ENCODE assay signal across 23 cellular contexts in the genomic region with DNA sequence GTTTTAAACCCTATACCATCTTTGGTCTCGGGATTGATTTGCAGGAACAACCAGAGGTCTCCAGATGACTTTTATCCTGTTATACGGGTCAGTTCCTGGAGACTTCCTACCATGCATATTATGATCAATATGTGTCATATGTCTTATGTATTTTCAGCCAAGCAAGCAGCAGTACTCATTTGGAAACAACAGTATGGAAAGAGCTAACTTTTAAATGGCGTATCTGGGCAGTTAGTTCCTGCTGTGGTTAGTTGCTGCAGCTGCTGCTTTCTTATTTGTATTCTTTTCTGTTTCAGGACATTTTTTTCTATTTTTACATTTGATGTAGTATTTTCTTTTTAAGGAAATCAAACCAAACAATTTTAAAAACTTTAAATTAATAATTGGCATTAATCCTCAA.
DNase-seq lines count a peak whose midpoint lies in the region; ATAC-seq and TF ChIP-seq lines count a peak whose summit lies in the region.
"Had no signal": no experiment of that assay in that cellular context is flagged by ENCODE, and none has a peak within 500 bp of the region (broad histone marks: within the 10 kb centered on the region; RNA-seq: fewer than 3 reads in every experiment).

No MANE protein-coding gene starts in this region.

- WGBS in prostate gland: 93% methylated on average over 3 of the region's 3 CpGs

- DNase-seq in right atrium auricular region (ENCODE audit: low spot score): no peak
- no peak for DNase-seq in GDM1 (lab: John Stamatoyannopoulos, UW)
- DNase-seq in activated CD8-positive, alpha-beta memory T cell treated with anti-CD3 and anti-CD28 coated beads, Interleukin-2, amount 50 U/mL, for 48 hours: no peak
- DNase-seq in prostate gland (ENCODE audit: low spot score): no peak
- DNase-seq: activated CD4-positive, alpha-beta memory T cell treated with anti-CD3 and anti-CD28 coated beads for 36 hours; activated naive CD4-positive, alpha-beta T cell treated with anti-CD3 and anti-CD28 coated beads, Interleukin-2, amount 50 U/mL, for 16 hours; aorta; CD4-positive, alpha-beta memory T cell; effector memory CD8-positive, alpha-beta T cell; NCI-H1694; NCI-H226; PC-3; posterior cingulate gyrus; SJCRH30; stimulated activated naive CD8-positive, alpha-beta T cell treated with anti-CD3 and anti-CD28 coated beads, Interleukin-15, amount 100 ng/mL, for 72 hours; trophoblast cell had no signal

- no peaks in the 10 kb centered on the region for H3K36me3 ChIP-seq in KOPT-K1 (ENCODE audit: insufficient read depth, low read length)
- H3K36me3 ChIP-seq in right atrium auricular region: no peaks in the 10 kb centered on the region
- no peaks in the 10 kb centered on the region for H3K36me3 ChIP-seq in prostate gland
- H3K36me3 ChIP-seq: SJCRH30 had no signal

- no peak for TF ChIP-seq CTCF in right atrium auricular region (IDR thresholded peaks at IDR 0.05)
- no peak for TF ChIP-seq CTCF in prostate gland (IDR thresholded peaks at IDR 0.05)

- peak; percentile 78 for ATAC-seq in GM18868 (IDR thresholded peaks at IDR 0.05; ENCODE audit: unreplicated experiment)
- peak; percentile 77 for ATAC-seq in GM21723 (IDR thresholded peaks at IDR 0.05; ENCODE audit: unreplicated experiment)
- peak; percentile 68 for ATAC-seq in HG03060 (IDR thresholded peaks at IDR 0.05; ENCODE audit: low read depth, unreplicated experiment)
- ATAC-seq: effector memory CD8-positive, alpha-beta T cell; GM23338; natural killer cell treated with Interleukin-12 subunit alpha and Interleukin-12 subunit beta and Interleukin-15 and Interleukin-18, amount 100 ng/mL, for 72 hours; PC-3; stimulated activated naive CD8-positive, alpha-beta T cell treated with anti-CD3 and anti-CD28 coated beads, Interleukin-15, amount 100 ng/mL, for 72 hours; WTC11 had no signal

- H3K27me3 ChIP-seq in right atrium auricular region (no peaks in the 10 kb centered on the region), prostate gland (replicated peaks; ENCODE audit: insufficient read depth) (no peaks in the 10 kb centered on the region)
- H3K27me3 ChIP-seq: SJCRH30 had no signal

- intact Hi-C loops in prostate gland (cut with DNase I): no loop called here

- no peaks in the 10 kb centered on the region for H3K4me1 ChIP-seq in right atrium auricular region
- no peaks in the 10 kb centered on the region for H3K4me1 ChIP-seq in prostate gland (replicated peaks)
- H3K4me1 ChIP-seq: SJCRH30 had no signal

- H3K27ac ChIP-seq in KOPT-K1 (ENCODE audit: low read depth, low read length, poor library complexity, severe bottlenecking) (peak overlapping the region; percentile 94), right atrium auricular region (no peak overlapping the region), prostate gland (no peak overlapping the region)
- H3K27ac ChIP-seq: SJCRH30 had no signal

- H3K4me3 ChIP-seq in right atrium auricular region (no peak overlapping the region), prostate gland (no peak overlapping the region)
- H3K4me3 ChIP-seq: GM23338, SJCRH30 had no signal

- no peak for TF ChIP-seq POLR2A in prostate gland (IDR thresholded peaks at IDR 0.05)

- peaks cover 4% of the 10 kb centered on the region for H3K9me3 ChIP-seq in KOPT-K1 (ENCODE audit: insufficient read depth, low read length, poor library complexity, severe bottlenecking)
- no peaks in the 10 kb centered on the region for H3K9me3 ChIP-seq in right atrium auricular region
- no peaks in the 10 kb centered on the region for H3K9me3 ChIP-seq in prostate gland
- H3K9me3 ChIP-seq: SJCRH30 had no signal
